In genomic region chr13:79937311-79938243, GRCh38 we compare ENCODE assay signal across 10 cellular contexts.
DNase-seq lines count a peak whose midpoint lies in the region; ATAC-seq, FAIRE-seq and TF ChIP-seq lines count a peak whose summit lies in the region.
"Had no signal": no experiment of that assay in that cellular context is flagged by ENCODE, and none has a peak within 500 bp of the region (broad histone marks: within the 10 kb centered on the region; RNA-seq: fewer than 3 reads in every experiment).

No MANE protein-coding gene starts in this region.

- intact Hi-C loops in stomach (cut with DNase I; ENCODE audit: low total_unique reads) = no loop called here
- intact Hi-C loops in left colon (cut with DNase I, micrococcal nuclease) = no loop called here

- H3K27me3 ChIP-seq in bronchial epithelial cell (ENCODE audit: control insufficient read depth, insufficient read depth, low read length) (no peaks in the 10 kb centered on the region), layer of hippocampus (ENCODE audit: control insufficient read depth, insufficient read depth, low read length) (no peaks in the 10 kb centered on the region), stomach (no peaks in the 10 kb centered on the region)

- ATAC-seq in left colon = no peak
- ATAC-seq in GM18873 (IDR thresholded peaks at IDR 0.05; ENCODE audit: low FRiP score, unreplicated experiment) = no peak
- ATAC-seq: stimulated activated naive B cell treated with anti-CD40 and anti-IgM and Interleukin-4, amounts not matched to agents 10 μg/mL and 1 μg/mL and 100 μg/mL, for 72 hours had no signal

- TF ChIP-seq POLR2A in stomach (IDR thresholded peaks at IDR 0.05) = no peak

- TF ChIP-seq CTCF in bronchial epithelial cell (IDR thresholded peaks at IDR 0.05; ENCODE audit: insufficient read depth, low read length, severe bottlenecking) = no peak
- TF ChIP-seq CTCF in stomach (IDR thresholded peaks at IDR 0.05) = no peak

- H3K4me3 ChIP-seq in bronchial epithelial cell (ENCODE audit: low read depth, low read length) (no peak overlapping the region), stomach (no peak overlapping the region)

- DNase-seq in M059J (ENCODE audit: low read depth) (peak; percentile 10), bronchial epithelial cell (ENCODE audit: low read depth) (peak; percentile 4), stomach (no peak), left colon (no peak), SHP77 treated with DMSO at 0.1 percent for 48 hours (lab: John Stamatoyannopoulos, UW) (no peak), DMS79 (lab: John Stamatoyannopoulos, UW) (no peak)
- DNase-seq: activated naive CD8-positive, alpha-beta T cell treated with anti-CD3 and anti-CD28 coated beads for 36 hours; stimulated activated naive B cell treated with anti-CD40 and anti-IgM and Interleukin-4, amounts not matched to agents 10 μg/mL and 1 μg/mL and 100 μg/mL, for 72 hours had no signal

- H3K4me1 ChIP-seq in stomach = peaks cover 5 to 11% (median 5%) of the 10 kb centered on the region in 4 donors

- no peaks in the 10 kb centered on the region for H3K9me3 ChIP-seq in stomach

- TF ChIP-seq EP300 in stomach (IDR thresholded peaks at IDR 0.05) = no peak

- FAIRE-seq in bronchial epithelial cell (lab: Jason Lieb, UNC) = no peak

- WGBS in stomach, 5 donors = 79 to 88% (median 84%) methylated on average over 9 of the region's 9 CpGs

- H3K27ac ChIP-seq in layer of hippocampus (ENCODE audit: low read depth, low read length) = peak overlapping the region; percentile 93
- peak overlapping the region in 4 of 5 donors; percentile 70 to 75 (median 72) for H3K27ac ChIP-seq in stomach

- H3K36me3 ChIP-seq in bronchial epithelial cell (ENCODE audit: control insufficient read depth, insufficient read depth, low read length) (no peaks in the 10 kb centered on the region), stomach (no peaks in the 10 kb centered on the region)

Comparison
In these comparisons a context has a peak if more than half of its experiments do, and no peak if none do; other contexts are left out.
1. DNase-seq: peak in M059J (single experiment) and bronchial epithelial cell (single experiment); none in stomach (single experiment), left colon (0 of 2), SHP77 treated with DMSO at 0.1 percent for 48 hours (single experiment) and DMS79 (single experiment).